8 cellular contexts compared by ENCODE assay signal in the genomic region with DNA sequence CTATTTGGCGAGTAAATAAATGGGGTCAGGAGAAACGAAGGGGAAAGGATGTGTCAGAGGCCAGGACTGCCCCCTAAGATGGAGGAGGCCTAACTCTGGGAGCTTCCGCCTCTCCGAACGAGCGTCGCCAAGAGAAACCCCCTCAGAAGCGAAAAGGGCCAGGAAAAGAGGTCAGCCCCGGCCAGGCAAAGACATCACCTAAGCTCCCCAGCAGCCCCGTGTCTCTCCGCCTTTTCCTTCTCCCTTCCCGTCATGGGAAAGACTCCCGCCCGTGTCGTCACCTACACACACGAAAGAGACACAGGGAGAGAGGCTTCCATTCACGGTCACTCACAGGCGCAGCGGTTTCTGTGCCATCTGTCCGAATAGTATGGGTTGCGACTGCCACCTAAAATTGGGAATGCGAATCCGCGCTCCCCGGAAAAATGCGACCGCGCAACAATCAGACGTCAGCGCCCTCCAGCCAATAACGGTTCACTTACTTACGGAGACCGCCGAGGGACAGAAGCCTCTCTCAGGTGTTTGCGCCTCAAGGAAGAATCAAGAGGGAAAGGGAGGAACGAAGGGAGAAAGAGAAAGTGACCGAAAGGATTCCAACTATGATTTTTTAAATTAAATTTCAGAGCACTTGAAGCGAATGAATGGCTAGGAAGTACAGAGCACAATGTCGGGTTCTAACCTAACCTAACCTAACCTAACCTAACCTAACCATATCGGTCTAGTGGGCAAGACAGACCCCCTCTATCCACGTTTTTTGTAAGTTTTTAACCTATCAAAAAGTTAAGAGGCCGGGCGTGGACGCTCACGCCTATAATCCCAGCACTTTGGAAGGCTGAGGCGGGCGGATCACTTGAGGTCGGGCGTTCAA. TPM values are rescaled to one million over a fixed set of nuclear protein-coding genes. Genes with fewer than 3 reads are reported as not detected.
A peak's percentile ranks its signal among the peaks of the same experiment; 100 is the strongest.
DNase-seq lines count a peak whose midpoint lies in the region; ATAC-seq and TF ChIP-seq lines count a peak whose summit lies in the region.

A gene (minus strand): TSS at position 402 of the 868 bp plus-strand sequence. CDS start 45 bp downstream, at position 357.

- WGBS in liver: 2% methylated on average over 49 of the region's 49 CpGs

- TF ChIP-seq CTCF in dorsolateral prefrontal cortex (IDR thresholded peaks at IDR 0.05 in 54 of 56, conservative IDR thresholded peaks at IDR 0.05 in 2 of 56; ENCODE audit: low read depth in 1 of 56, partially characterized antibody in 56 of 56) (peak in 23 of 56 donors; percentile 8 to 48 (median 21)), liver (IDR thresholded peaks at IDR 0.05; ENCODE audit: low read depth, low read length, missing input control) (no peak)

- peaks cover 4 to 14% (median 12%) of the 10 kb centered on the region in 4 donors for H3K4me1 ChIP-seq in liver (ENCODE audit: control insufficient read depth in 4 of 4, insufficient read depth in 4 of 4, low read length in 3 of 4)

- H3K9me3 ChIP-seq in liver (ENCODE audit: control insufficient read depth in 4 of 4, low read length in 3 of 4): no peaks in the 10 kb centered on the region

- peak; percentile 49 for ATAC-seq in HG03457 (IDR thresholded peaks at IDR 0.05; ENCODE audit: unreplicated experiment)

- H3K27ac ChIP-seq in dorsolateral prefrontal cortex (peak within 1 kb of the TSS in 56 of 59 donors; percentile 32 to 93 (median 74)), liver (ENCODE audit: low read depth in 1 of 2, low read length in 2 of 2) (peak within 1 kb of the TSS; percentile 45 to 52)

- peak; percentile 89 for DNase-seq in AG08395 (ENCODE audit: low spot score)
- DNase-seq in NCI-H774 (lab: John Stamatoyannopoulos, UW): peak; percentile 52
- DNase-seq in activated CD4-positive, alpha-beta T cell treated with anti-CD3 and anti-CD28 coated beads, Interleukin-2, amount 50 U/mL, for 48 hours: peak; percentile 78 to 82
- DNase-seq in dorsolateral prefrontal cortex: peak; percentile 75 to 92 (median 87)
- DNase-seq in stimulated activated CD4-positive, alpha-beta T cell treated with anti-CD3 and anti-CD28 coated beads, Interleukin-4, amount 100 ng/mL, for 1 hour: peak; percentile 71

- H3K4me3 ChIP-seq in dorsolateral prefrontal cortex (peak within 1 kb of the TSS; percentile 67 to 100 (median 96)), liver (ENCODE audit: low read depth in 1 of 3, low read length in 3 of 3) (peak within 1 kb of the TSS; percentile 92 to 96 (median 94))

- intact Hi-C loops in dorsolateral prefrontal cortex (cut with DNase I): loop anchor here (1.0 to 10.0 kb wide), 4 partner anchors 19 to 83 kb away; a partner anchor contains a TSS

- no peaks in the 10 kb centered on the region for H3K36me3 ChIP-seq in liver (ENCODE audit: control insufficient read depth in 4 of 4, insufficient read depth in 3 of 4, low read depth in 1 of 4, low read length in 3 of 4)

- in situ Hi-C loops in GM18951 (cut with MboI; ENCODE audit: low sequenced_read_pairs, unreplicated experiment): no loop called here

- no peaks in the 10 kb centered on the region for H3K27me3 ChIP-seq in dorsolateral prefrontal cortex
- H3K27me3 ChIP-seq in liver (ENCODE audit: control insufficient read depth in 4 of 4, insufficient read depth in 4 of 4, low read length in 3 of 4): no peaks in the 10 kb centered on the region

- peak; percentile 44 for TF ChIP-seq POLR2A in GM18951 (IDR thresholded peaks at IDR 0.05; ENCODE audit: extremely low read depth, insufficient read depth, insufficient read length)

- TF ChIP-seq RAD21 in liver (IDR thresholded peaks at IDR 0.05): peak in 1 of 2 donors; percentile 30

- peak within 1 kb of the TSS; percentile 73 to 80 for H3K9ac ChIP-seq in liver (ENCODE audit: low read depth in 1 of 2, low read length in 2 of 2)

TF ChIP-seq in liver, 16 proteins besides CTCF, POLR2A, EP300 and RAD21:
- peak; percentile 77 for TF ChIP-seq TAF1 (conservative IDR thresholded peaks at IDR 0.05)
- TF ChIP-seq, protein P1, sequence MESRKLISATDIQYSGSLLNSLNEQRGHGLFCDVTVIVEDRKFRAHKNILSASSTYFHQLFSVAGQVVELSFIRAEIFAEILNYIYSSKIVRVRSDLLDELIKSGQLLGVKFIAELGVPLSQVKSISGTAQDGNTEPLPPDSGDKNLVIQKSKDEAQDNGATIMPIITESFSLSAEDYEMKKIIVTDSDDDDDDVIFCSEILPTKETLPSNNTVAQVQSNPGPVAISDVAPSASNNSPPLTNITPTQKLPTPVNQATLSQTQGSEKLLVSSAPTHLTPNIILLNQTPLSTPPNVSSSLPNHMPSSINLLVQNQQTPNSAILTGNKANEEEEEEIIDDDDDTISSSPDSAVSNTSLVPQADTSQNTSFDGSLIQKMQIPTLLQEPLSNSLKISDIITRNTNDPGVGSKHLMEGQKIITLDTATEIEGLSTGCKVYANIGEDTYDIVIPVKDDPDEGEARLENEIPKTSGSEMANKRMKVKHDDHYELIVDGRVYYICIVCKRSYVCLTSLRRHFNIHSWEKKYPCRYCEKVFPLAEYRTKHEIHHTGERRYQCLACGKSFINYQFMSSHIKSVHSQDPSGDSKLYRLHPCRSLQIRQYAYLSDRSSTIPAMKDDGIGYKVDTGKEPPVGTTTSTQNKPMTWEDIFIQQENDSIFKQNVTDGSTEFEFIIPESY (IDR thresholded peaks at IDR 0.05): peak; percentile 97
- TF ChIP-seq, protein P2, sequence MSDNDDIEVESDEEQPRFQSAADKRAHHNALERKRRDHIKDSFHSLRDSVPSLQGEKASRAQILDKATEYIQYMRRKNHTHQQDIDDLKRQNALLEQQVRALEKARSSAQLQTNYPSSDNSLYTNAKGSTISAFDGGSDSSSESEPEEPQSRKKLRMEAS (IDR thresholded peaks at IDR 0.05): peak; percentile 66
- TF ChIP-seq RXRA (IDR thresholded peaks at IDR 0.05): peak; percentile 52 to 62
- TF ChIP-seq NR2F2 (IDR thresholded peaks at IDR 0.05): peak; percentile 2
- peak in 1 of 2 donors; percentile 79 for TF ChIP-seq GABPA (IDR thresholded peaks at IDR 0.05 in 1 of 2, conservative IDR thresholded peaks at IDR 0.05 in 1 of 2)
- TF ChIP-seq EGR1 (IDR thresholded peaks at IDR 0.05; ENCODE audit: low read depth in 2 of 2): peak in 1 of 2 donors; percentile 29
- TF ChIP-seq, protein P3, sequence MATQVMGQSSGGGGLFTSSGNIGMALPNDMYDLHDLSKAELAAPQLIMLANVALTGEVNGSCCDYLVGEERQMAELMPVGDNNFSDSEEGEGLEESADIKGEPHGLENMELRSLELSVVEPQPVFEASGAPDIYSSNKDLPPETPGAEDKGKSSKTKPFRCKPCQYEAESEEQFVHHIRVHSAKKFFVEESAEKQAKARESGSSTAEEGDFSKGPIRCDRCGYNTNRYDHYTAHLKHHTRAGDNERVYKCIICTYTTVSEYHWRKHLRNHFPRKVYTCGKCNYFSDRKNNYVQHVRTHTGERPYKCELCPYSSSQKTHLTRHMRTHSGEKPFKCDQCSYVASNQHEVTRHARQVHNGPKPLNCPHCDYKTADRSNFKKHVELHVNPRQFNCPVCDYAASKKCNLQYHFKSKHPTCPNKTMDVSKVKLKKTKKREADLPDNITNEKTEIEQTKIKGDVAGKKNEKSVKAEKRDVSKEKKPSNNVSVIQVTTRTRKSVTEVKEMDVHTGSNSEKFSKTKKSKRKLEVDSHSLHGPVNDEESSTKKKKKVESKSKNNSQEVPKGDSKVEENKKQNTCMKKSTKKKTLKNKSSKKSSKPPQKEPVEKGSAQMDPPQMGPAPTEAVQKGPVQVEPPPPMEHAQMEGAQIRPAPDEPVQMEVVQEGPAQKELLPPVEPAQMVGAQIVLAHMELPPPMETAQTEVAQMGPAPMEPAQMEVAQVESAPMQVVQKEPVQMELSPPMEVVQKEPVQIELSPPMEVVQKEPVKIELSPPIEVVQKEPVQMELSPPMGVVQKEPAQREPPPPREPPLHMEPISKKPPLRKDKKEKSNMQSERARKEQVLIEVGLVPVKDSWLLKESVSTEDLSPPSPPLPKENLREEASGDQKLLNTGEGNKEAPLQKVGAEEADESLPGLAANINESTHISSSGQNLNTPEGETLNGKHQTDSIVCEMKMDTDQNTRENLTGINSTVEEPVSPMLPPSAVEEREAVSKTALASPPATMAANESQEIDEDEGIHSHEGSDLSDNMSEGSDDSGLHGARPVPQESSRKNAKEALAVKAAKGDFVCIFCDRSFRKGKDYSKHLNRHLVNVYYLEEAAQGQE (IDR thresholded peaks at IDR 0.05): peak; percentile 33
- no peak for TF ChIP-seq HNF4G (IDR thresholded peaks at IDR 0.05)
- TF ChIP-seq, protein P4, sequence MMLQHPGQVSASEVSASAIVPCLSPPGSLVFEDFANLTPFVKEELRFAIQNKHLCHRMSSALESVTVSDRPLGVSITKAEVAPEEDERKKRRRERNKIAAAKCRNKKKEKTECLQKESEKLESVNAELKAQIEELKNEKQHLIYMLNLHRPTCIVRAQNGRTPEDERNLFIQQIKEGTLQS (IDR thresholded peaks at IDR 0.05): no peak
- peak; percentile 14 for TF ChIP-seq FOXA2 (IDR thresholded peaks at IDR 0.05)
- TF ChIP-seq SP1 (IDR thresholded peaks at IDR 0.05): peak; percentile 74
- peak; percentile 21 to 61 for TF ChIP-seq JUND (IDR thresholded peaks at IDR 0.05)
- TF ChIP-seq YY1 (IDR thresholded peaks at IDR 0.05): peak; percentile 90
- TF ChIP-seq FOXA1 (IDR thresholded peaks at IDR 0.05): no peak
- peak; percentile 20 to 25 for TF ChIP-seq HNF4A (conservative IDR thresholded peaks at IDR 0.05)

RNA-seq across cellular contexts. Expression of the gene that starts here (rescaled TPM):
- total RNA-seq in dorsolateral prefrontal cortex (10 to 100 TPM; 15.0 to 36.9 (median 24.6) TPM), liver (10 to 100 TPM; 10.2 to 15.7 TPM)
- 1 to 10 TPM; 5.3 to 5.9 TPM for polyA plus RNA-seq in liver

Comparison
In these comparisons a context has a peak if more than half of its experiments do, and no peak if none do; other contexts are left out.
1. Peak in every context shown above with its lines: DNase-seq, ATAC-seq, H3K4me3 ChIP-seq and H3K27ac ChIP-seq.